In genomic region chr6:16948376-16948775, GRCh38 we compare ENCODE assay signal across 2 cellular contexts.
TF ChIP-seq lines count a peak whose summit lies in the region.

No MANE protein-coding gene starts in this region.

TF ChIP-seq in SK-N-SH treated with all-trans-retinoic acid at 6 μM for 48 hours, 23 proteins besides CTCF, POLR2A, EP300 and RAD21 (continued from another document):
- TF ChIP-seq ZNF565 (CRISPR knock-in tag; conservative IDR thresholded peaks at IDR 0.05; ENCODE audit: low read depth) (no peak), CSDC2 (CRISPR knock-in tag; IDR thresholded peaks at IDR 0.05) (no peak), SNAI2 (CRISPR knock-in tag; IDR thresholded peaks at IDR 0.05) (no peak), PATZ1 (CRISPR knock-in tag; IDR thresholded peaks at IDR 0.05; ENCODE audit: borderline replicate concordance) (no peak), ZNF70 (CRISPR knock-in tag; IDR thresholded peaks at IDR 0.05) (no peak), ARNTL (CRISPR knock-in tag; IDR thresholded peaks at IDR 0.05; ENCODE audit: borderline replicate concordance, low read depth) (no peak), BACH2 (CRISPR knock-in tag; IDR thresholded peaks at IDR 0.05; ENCODE audit: borderline replicate concordance) (no peak), ZFP3 (CRISPR knock-in tag; IDR thresholded peaks at IDR 0.05) (no peak)

TF ChIP-seq in GM23338, 12 proteins besides CTCF, POLR2A, EP300 and RAD21 (continued from another document):
- no peak for TF ChIP-seq ZNF462 (CRISPR knock-in tag; IDR thresholded peaks at IDR 0.05)
